In the genomic region with DNA sequence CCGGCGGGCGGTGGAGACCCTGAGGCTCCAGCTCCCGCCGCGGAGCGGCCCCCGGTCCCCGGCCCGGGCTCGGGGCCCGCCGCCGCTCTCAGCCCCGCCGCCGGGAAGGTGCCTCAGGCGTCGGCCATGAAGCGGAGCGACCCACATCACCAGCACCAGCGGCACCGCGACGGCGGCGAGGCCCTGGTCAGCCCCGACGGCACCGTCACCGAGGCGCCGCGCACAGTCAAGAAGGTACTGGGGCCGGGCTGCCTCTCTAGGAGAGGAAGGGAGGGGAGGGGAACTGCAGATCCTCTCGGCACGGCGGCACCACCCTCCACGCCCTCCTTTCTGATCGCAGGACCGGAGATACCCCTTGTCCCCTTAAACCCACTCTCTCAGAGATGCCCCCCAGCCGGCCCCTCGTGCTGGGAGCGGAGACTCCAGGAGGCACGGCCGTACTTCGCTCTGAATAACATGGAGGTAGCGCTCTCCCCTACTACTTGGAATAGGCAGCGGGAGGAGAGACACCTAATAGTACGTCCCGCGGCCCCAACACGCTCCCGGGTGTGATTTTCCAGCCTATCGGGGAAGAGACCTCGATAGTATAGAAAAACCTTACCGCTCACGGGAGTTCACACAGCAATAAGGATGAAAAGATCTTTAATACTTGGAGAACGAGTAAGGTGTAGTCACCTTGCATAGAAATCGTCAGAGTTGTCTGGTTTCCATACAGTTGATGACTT, we compare ENCODE assay signal across 8 cellular contexts. TPM values are rescaled to one million over a fixed set of nuclear protein-coding genes. Genes with fewer than 3 reads are reported as not detected.
DNase-seq lines count a peak whose midpoint lies in the region; ATAC-seq lines count a peak whose summit lies in the region.

No MANE protein-coding gene starts in this region.

- no peaks in the 10 kb centered on the region for H3K9me3 ChIP-seq in mesodermal cell (ENCODE audit: control insufficient read depth, low read length)

- H3K36me3 Mint-ChIP-seq in activated CD4-positive, alpha-beta memory T cell treated with anti-CD3 and anti-CD28 coated beads, Interleukin-2, amount 10 ng/mL, durations not matched to agents 7 days and 5 days (ENCODE audit: low read depth): no peaks in the 10 kb centered on the region

- POLR2A ChIA-PET in activated CD4-positive, alpha-beta memory T cell treated with anti-CD3 and anti-CD28 coated beads, Interleukin-2, amount 10 ng/mL, durations not matched to agents 7 days and 5 days (lab: Charles Lee): interaction anchor here (0.8 to 1.2 kb wide), 4 partner anchors 46 to 363 kb away, joined by 3 to 4 read pairs (median 4); partner anchors contain the start of genes ATP6V1F and TNPO3

- H3K36me3 ChIP-seq in mesodermal cell (ENCODE audit: control insufficient read depth, insufficient read depth, low read length): no peaks in the 10 kb centered on the region

- peak overlapping the region; percentile 87 for H3K4me3 Mint-ChIP-seq in activated CD4-positive, alpha-beta memory T cell treated with anti-CD3 and anti-CD28 coated beads, Interleukin-2, amount 10 ng/mL, durations not matched to agents 7 days and 5 days

- DNase-seq in activated T-cell treated with anti-CD3 and anti-CD28 coated beads for 1 hour (ENCODE audit: low read depth): peak; percentile 45
- no peak for DNase-seq in activated T-cell treated with anti-CD3 and anti-CD28 coated beads, Interleukin-2, amount 50 U/mL, for 1 hour
- peak; percentile 46 for DNase-seq in NCI-H510A (lab: John Stamatoyannopoulos, UW)
- peak; percentile 65 for DNase-seq in activated CD4-positive, alpha-beta memory T cell treated with anti-CD3 and anti-CD28 coated beads, Interleukin-2, amount 10 ng/mL, durations not matched to agents 7 days and 5 days
- DNase-seq in effector CD8-positive, alpha-beta T cell (lab: John Stamatoyannopoulos, UW): peak; percentile 39
- peak; percentile 38 to 45 for DNase-seq in stimulated activated CD8-positive, alpha-beta memory T cell treated with anti-CD3 and anti-CD28 coated beads, Interleukin-15, amount 100 ng/mL, for 48 hours (ENCODE audit: low read depth in 2 of 2)

- H3K4me3 ChIP-seq in mesodermal cell (ENCODE audit: extremely low read depth, insufficient read depth, low read length, poor library complexity, severe bottlenecking): peak overlapping the region; percentile 79

- H3K4me1 Mint-ChIP-seq in activated CD4-positive, alpha-beta memory T cell treated with anti-CD3 and anti-CD28 coated beads, Interleukin-2, amount 10 ng/mL, durations not matched to agents 7 days and 5 days: peaks cover 31% of the 10 kb centered on the region

- ATAC-seq in HG03039 (IDR thresholded peaks at IDR 0.05; ENCODE audit: unreplicated experiment): peak; percentile 22

- no peaks in the 10 kb centered on the region for H3K27me3 Mint-ChIP-seq in activated CD4-positive, alpha-beta memory T cell treated with anti-CD3 and anti-CD28 coated beads, Interleukin-2, amount 10 ng/mL, durations not matched to agents 7 days and 5 days

- H3K9me3 Mint-ChIP-seq in activated CD4-positive, alpha-beta memory T cell treated with anti-CD3 and anti-CD28 coated beads, Interleukin-2, amount 10 ng/mL, durations not matched to agents 7 days and 5 days: no peaks in the 10 kb centered on the region

- 0% methylated on average over 37 to 48 of the region's 60 CpGs for WGBS in mesodermal cell (ENCODE audit: insufficient coverage in 2 of 2), 2 experiments

- CTCF ChIA-PET in activated CD4-positive, alpha-beta memory T cell treated with anti-CD3 and anti-CD28 coated beads, Interleukin-2, amount 10 ng/mL, durations not matched to agents 7 days and 5 days (lab: Charles Lee): interaction anchor here (1.2 to 10.2 kb wide), 6 partner anchors 46 to 600 kb away, joined by 3 to 177 read pairs (median 8); no protein-coding TSS in a partner anchor

- peaks cover 3% of the 10 kb centered on the region for H3K4me1 ChIP-seq in mesodermal cell (ENCODE audit: control insufficient read depth, insufficient read depth, low read length, poor library complexity, severe bottlenecking)

- H3K27ac ChIP-seq in mesodermal cell (ENCODE audit: low read depth, low read length, severe bottlenecking): peak overlapping the region; percentile 83

- peak overlapping the region; percentile 63 for H3K27ac Mint-ChIP-seq in activated CD4-positive, alpha-beta memory T cell treated with anti-CD3 and anti-CD28 coated beads, Interleukin-2, amount 10 ng/mL, durations not matched to agents 7 days and 5 days

RNA-seq across cellular contexts. Expression of gene AHCYL2, which starts 0.5 kb away (rescaled TPM):
- total RNA-seq in activated CD4-positive, alpha-beta memory T cell treated with anti-CD3 and anti-CD28 coated beads, Interleukin-2, amount 10 ng/mL, durations not matched to agents 7 days and 5 days: 10 to 100 TPM; 18.5 to 21.0 TPM
- 13.6 TPM for polyA plus RNA-seq in mesodermal cell (2013, experiment 1 of 2)
- 12.1 TPM for polyA plus RNA-seq in mesodermal cell (2013, experiment 2 of 2)

RNA-seq across cellular contexts. Expression of gene SMO, which starts 36.9 kb away (rescaled TPM):
- not detected for total RNA-seq in activated CD4-positive, alpha-beta memory T cell treated with anti-CD3 and anti-CD28 coated beads, Interleukin-2, amount 10 ng/mL, durations not matched to agents 7 days and 5 days
- 47.5 TPM for polyA plus RNA-seq in mesodermal cell (2013, experiment 1 of 2)
- 43.0 TPM for polyA plus RNA-seq in mesodermal cell (2013, experiment 2 of 2)
